ENCODE assay signal across 26 cellular contexts in genomic region chr3:153145454-153145853, GRCh38. TPM values are rescaled to one million over a fixed set of nuclear protein-coding genes. Genes with fewer than 3 reads are reported as not detected.
A peak's percentile ranks its signal among the peaks of the same experiment; 100 is the strongest.
DNase-seq lines count a peak whose midpoint lies in the region; ATAC-seq and TF ChIP-seq lines count a peak whose summit lies in the region.
"Had no signal": no experiment of that assay in that cellular context is flagged by ENCODE, and none has a peak within 500 bp of the region (broad histone marks: within the 10 kb centered on the region; RNA-seq: fewer than 3 reads in every experiment).

No MANE protein-coding gene starts in this region.

- TF ChIP-seq POLR2A in esophagus muscularis mucosa (IDR thresholded peaks at IDR 0.05; ENCODE audit: low read depth) = no peak

- no peak for TF ChIP-seq CTCF in HFFc6 (IDR thresholded peaks at IDR 0.05)
- no peak for TF ChIP-seq CTCF in fibroblast of villous mesenchyme (IDR thresholded peaks at IDR 0.05; ENCODE audit: insufficient read depth, low read depth, low read length)
- TF ChIP-seq CTCF in esophagus muscularis mucosa (IDR thresholded peaks at IDR 0.05) = no peak

- H3K4me3 Mint-ChIP-seq in HFFc6 = peak overlapping the region; percentile 29
- H3K4me3 Mint-ChIP-seq in stimulated activated effector memory CD8-positive, alpha-beta T cell treated with anti-CD3 and anti-CD28 coated beads, Interleukin-12 subunit alpha, Interleukin-12 subunit beta, amount 100 ng/mL, for 72 hours = no peak overlapping the region
- H3K4me3 Mint-ChIP-seq in stimulated activated naive B cell treated with anti-CD40 and anti-IgM and Interleukin-4, amounts not matched to agents 10 μg/mL and 1 μg/mL and 100 μg/mL, for 72 hours = no peak overlapping the region
- H3K4me3 Mint-ChIP-seq: activated CD8-positive, alpha-beta T cell treated with anti-CD3 and anti-CD28 coated beads, Interleukin-2, amount 10 ng/mL, durations not matched to agents 7 days and 5 days; activated naive CD4-positive, alpha-beta T cell treated with anti-CD3 and anti-CD28 coated beads, Interleukin-2, amount 10 ng/mL, durations not matched to agents 7 days and 5 days; naive B cell had no signal

- H3K27me3 Mint-ChIP-seq in HFFc6 (ENCODE audit: insufficient read depth) = no peaks in the 10 kb centered on the region; the same call in 1 of the 2 replicates
- no peaks in the 10 kb centered on the region for H3K27me3 Mint-ChIP-seq in stimulated activated naive B cell treated with anti-CD40 and anti-IgM and Interleukin-4, amounts not matched to agents 10 μg/mL and 1 μg/mL and 100 μg/mL, for 72 hours
- H3K27me3 Mint-ChIP-seq: activated naive CD4-positive, alpha-beta T cell treated with anti-CD3 and anti-CD28 coated beads, Interleukin-2, amount 10 ng/mL, durations not matched to agents 7 days and 5 days had no signal

- no peaks in the 10 kb centered on the region for H3K36me3 ChIP-seq in esophagus muscularis mucosa
- H3K36me3 ChIP-seq: tibial nerve had no signal

- H3K4me3 ChIP-seq in fibroblast of villous mesenchyme (ENCODE audit: low read depth, low read length) (no peak overlapping the region), esophagus muscularis mucosa (no peak overlapping the region)
- H3K4me3 ChIP-seq: tibial nerve had no signal

- no peak for TF ChIP-seq EP300 in esophagus muscularis mucosa (IDR thresholded peaks at IDR 0.05)

- no peaks in the 10 kb centered on the region for H3K36me3 Mint-ChIP-seq in HFFc6 (ENCODE audit: low read depth)
- H3K36me3 Mint-ChIP-seq in stimulated activated effector memory CD8-positive, alpha-beta T cell treated with anti-CD3 and anti-CD28 coated beads, Interleukin-12 subunit alpha, Interleukin-12 subunit beta, amount 100 ng/mL, for 72 hours = no peaks in the 10 kb centered on the region
- H3K36me3 Mint-ChIP-seq in stimulated activated naive B cell treated with anti-CD40 and anti-IgM and Interleukin-4, amounts not matched to agents 10 μg/mL and 1 μg/mL and 100 μg/mL, for 72 hours = no peaks in the 10 kb centered on the region
- H3K36me3 Mint-ChIP-seq: activated naive CD4-positive, alpha-beta T cell treated with anti-CD3 and anti-CD28 coated beads, Interleukin-2, amount 10 ng/mL, durations not matched to agents 7 days and 5 days; naive B cell had no signal

- no peaks in the 10 kb centered on the region for H3K4me1 ChIP-seq in esophagus muscularis mucosa
- H3K4me1 ChIP-seq: parathyroid adenoma had no signal

- no peak for DNase-seq in HFFc6
- peak; percentile 24 for DNase-seq in fibroblast of villous mesenchyme (ENCODE audit: low read depth)
- DNase-seq in stimulated activated effector memory CD8-positive, alpha-beta T cell treated with anti-CD3 and anti-CD28 coated beads, Interleukin-12 subunit alpha, Interleukin-12 subunit beta, amount 100 ng/mL, for 72 hours (ENCODE audit: low spot score in 2 of 2) = no peak
- no peak for DNase-seq in stimulated activated naive B cell treated with anti-CD40 and anti-IgM and Interleukin-4, amounts not matched to agents 10 μg/mL and 1 μg/mL and 100 μg/mL, for 72 hours
- no peak for DNase-seq in esophagus muscularis mucosa (ENCODE audit: extremely low spot score)
- DNase-seq: activated CD4-positive, CD25-positive, alpha-beta regulatory T cell; activated CD8-positive, alpha-beta T cell treated with anti-CD3 and anti-CD28 coated beads, Interleukin-2, amount 10 ng/mL, durations not matched to agents 7 days and 5 days; activated naive CD4-positive, alpha-beta T cell treated with anti-CD3 and anti-CD28 coated beads, Interleukin-2, amount 10 ng/mL, durations not matched to agents 7 days and 5 days; activated T-cell treated with anti-CD3 and anti-CD28 coated beads, Interleukin-2, amount 50 U/mL, for 1 hour; aorta; Caco-2; effector CD8-positive, alpha-beta T cell; hippocampal formation; Kasumi-1; kidney; naive B cell; NCI-H1092; NCI-H2029; NCI-H446 treated with DMSO at 0.1 percent for 48 hours; NK-92 treated with Interleukin-12 subunit alpha and Interleukin-12 subunit beta, amount 100 ng/mL, for 24 hours; stimulated activated naive CD8-positive, alpha-beta T cell treated with anti-CD3 and anti-CD28 coated beads, Interleukin-15, Interleukin-2, amounts not matched to agents 100 U/mL and 50 U/mL, for 24 hours; T1000 had no signal

- H3K27ac ChIP-seq in esophagus muscularis mucosa (replicated peaks in 1 of 4) = no peak overlapping the region
- H3K27ac ChIP-seq: parathyroid adenoma, tibial nerve had no signal

- no peaks in the 10 kb centered on the region for H3K27me3 ChIP-seq in esophagus muscularis mucosa
- H3K27me3 ChIP-seq: tibial nerve had no signal

- ATAC-seq in SK-N-SH treated with all-trans-retinoic acid at 6 μM for 48 hours (peak; percentile 53), GM19397 (IDR thresholded peaks at IDR 0.05; ENCODE audit: unreplicated experiment) (no peak)
- peak; percentile 57 for ATAC-seq in stimulated activated effector memory CD8-positive, alpha-beta T cell treated with anti-CD3 and anti-CD28 coated beads, Interleukin-12 subunit alpha, Interleukin-12 subunit beta, amount 100 ng/mL, for 72 hours
- ATAC-seq in stimulated activated naive B cell treated with anti-CD40 and anti-IgM and Interleukin-4, amounts not matched to agents 10 μg/mL and 1 μg/mL and 100 μg/mL, for 72 hours (replicated peaks) = no peak
- ATAC-seq: activated CD8-positive, alpha-beta T cell treated with anti-CD3 and anti-CD28 coated beads, Interleukin-2, amount 10 ng/mL, durations not matched to agents 7 days and 5 days; stimulated activated naive CD8-positive, alpha-beta T cell treated with anti-CD3 and anti-CD28 coated beads, Interleukin-15, Interleukin-2, amounts not matched to agents 100 U/mL and 50 U/mL, for 24 hours had no signal

- H3K27ac Mint-ChIP-seq in HFFc6 = peak overlapping the region; percentile 51
- H3K27ac Mint-ChIP-seq in stimulated activated effector memory CD8-positive, alpha-beta T cell treated with anti-CD3 and anti-CD28 coated beads, Interleukin-12 subunit alpha, Interleukin-12 subunit beta, amount 100 ng/mL, for 72 hours = no peak overlapping the region
- no peak overlapping the region for H3K27ac Mint-ChIP-seq in stimulated activated naive B cell treated with anti-CD40 and anti-IgM and Interleukin-4, amounts not matched to agents 10 μg/mL and 1 μg/mL and 100 μg/mL, for 72 hours
- H3K27ac Mint-ChIP-seq: activated CD8-positive, alpha-beta T cell treated with anti-CD3 and anti-CD28 coated beads, Interleukin-2, amount 10 ng/mL, durations not matched to agents 7 days and 5 days; activated naive CD4-positive, alpha-beta T cell treated with anti-CD3 and anti-CD28 coated beads, Interleukin-2, amount 10 ng/mL, durations not matched to agents 7 days and 5 days; naive B cell had no signal

- no peaks in the 10 kb centered on the region for H3K9me3 ChIP-seq in esophagus muscularis mucosa
- H3K9me3 ChIP-seq: Caco-2, tibial nerve had no signal

- intact Hi-C loops in esophagus muscularis mucosa (cut with DNase I) = no loop called here

- no peaks in the 10 kb centered on the region for H3K9me3 Mint-ChIP-seq in HFFc6
- peaks cover 3% of the 10 kb centered on the region for H3K9me3 Mint-ChIP-seq in stimulated activated effector memory CD8-positive, alpha-beta T cell treated with anti-CD3 and anti-CD28 coated beads, Interleukin-12 subunit alpha, Interleukin-12 subunit beta, amount 100 ng/mL, for 72 hours
- H3K9me3 Mint-ChIP-seq in stimulated activated naive B cell treated with anti-CD40 and anti-IgM and Interleukin-4, amounts not matched to agents 10 μg/mL and 1 μg/mL and 100 μg/mL, for 72 hours = peaks cover 5 to 11% of the 10 kb centered on the region in 2 donors

- peaks cover 65% of the 10 kb centered on the region for H3K4me1 Mint-ChIP-seq in HFFc6 (ENCODE audit: low read depth)
- peaks cover 28% of the 10 kb centered on the region for H3K4me1 Mint-ChIP-seq in stimulated activated effector memory CD8-positive, alpha-beta T cell treated with anti-CD3 and anti-CD28 coated beads, Interleukin-12 subunit alpha, Interleukin-12 subunit beta, amount 100 ng/mL, for 72 hours
- H3K4me1 Mint-ChIP-seq in stimulated activated naive B cell treated with anti-CD40 and anti-IgM and Interleukin-4, amounts not matched to agents 10 μg/mL and 1 μg/mL and 100 μg/mL, for 72 hours = no peaks in the 10 kb centered on the region
- H3K4me1 Mint-ChIP-seq: naive B cell had no signal

TF ChIP-seq in SK-N-SH treated with all-trans-retinoic acid at 6 μM for 48 hours, 23 proteins besides CTCF, POLR2A, EP300 and RAD21:
- no peak for TF ChIP-seq OSR1 (CRISPR knock-in tag; IDR thresholded peaks at IDR 0.05)
- TF ChIP-seq ZFP30 (CRISPR knock-in tag; IDR thresholded peaks at IDR 0.05) = no peak
- 0 out of 2 replicates have a peak, but pooled peaks have one; percentile 26 for TF ChIP-seq ISL1 (CRISPR knock-in tag; IDR thresholded peaks at IDR 0.05)
- no peak for TF ChIP-seq GLIS3 (CRISPR knock-in tag; IDR thresholded peaks at IDR 0.05)

RNA-seq across cellular contexts. Expression of gene RAP2B, which starts 16.6 kb away (rescaled TPM):
- total RNA-seq in HFFc6 (2021; fragmentation: NEBNext Ultra II Directional; extraction: Animal tissue kit (Norgen Biotek cat#: 25700)) = 10 to 100 TPM; 13.3 to 20.9 (median 18.6) TPM
- total RNA-seq in fibroblast of villous mesenchyme = 11.2 and 14.5 TPM in 2 replicates
- 10 to 100 TPM; 11.0 to 16.1 (median 11.2) TPM for total RNA-seq in esophagus muscularis mucosa

Comparison
In these comparisons a context has a peak if more than half of its experiments do, and no peak if none do; other contexts are left out.
1. ATAC-seq: peak in SK-N-SH treated with all-trans-retinoic acid at 6 μM for 48 hours (single experiment) and stimulated activated effector memory CD8-positive, alpha-beta T cell treated with anti-CD3 and anti-CD28 coated beads, Interleukin-12 subunit alpha, Interleukin-12 subunit beta, amount 100 ng/mL, for 72 hours (single experiment); none in GM19397 (single experiment) and stimulated activated naive B cell treated with anti-CD40 and anti-IgM and Interleukin-4, amounts not matched to agents 10 μg/mL and 1 μg/mL and 100 μg/mL, for 72 hours (0 of 2).